ENCODE assay signal across 3 cellular contexts in genomic region chr19:39273859-39274258, GRCh38.
TF ChIP-seq lines count a peak whose summit lies in the region.
"Not testable (repeated sequence)": the region's sequence is repeated elsewhere in the genome, so short reads cannot be mapped to it uniquely, and the experiment has no call there.

No MANE protein-coding gene starts in this region.

TF ChIP-seq in A549, 52 proteins besides CTCF, POLR2A, EP300 and RAD21:
- not testable (repeated sequence) for TF ChIP-seq FOSL2 (IDR thresholded peaks at IDR 0.05)
- peak; percentile 63 for TF ChIP-seq FOSL2 (CRISPR knock-in tag; IDR thresholded peaks at IDR 0.05)

TF ChIP-seq in HEK293, 187 proteins besides CTCF, POLR2A, EP300 and RAD21:
- TF ChIP-seq ZFHX2 (tag by site-specific recombination; conservative IDR thresholded peaks at IDR 0.05) (peak; percentile 26; the same call in 1 of the 2 replicates), GFI1B (tag by site-specific recombination; IDR thresholded peaks at IDR 0.05) (0 out of 2 replicates have a peak, but pooled peaks have one; percentile 16), SP7 (tag by site-specific recombination; IDR thresholded peaks at IDR 0.05) (peak; percentile 46; the same call in 1 of the 2 replicates)

TF ChIP-seq in K562, 482 proteins besides CTCF, POLR2A, EP300 and RAD21:
- TF ChIP-seq KDM1A (IDR thresholded peaks at IDR 0.05), result peak; percentile 26 to 44; a peak in 2 of 4 replicates
- peak; percentile 40; the same call in 1 of the 2 replicates for TF ChIP-seq EGR1 (conservative IDR thresholded peaks at IDR 0.05)
- peak; percentile 54; the same call in 1 of the 2 replicates for TF ChIP-seq ATF3 (IDR thresholded peaks at IDR 0.05)
- TF ChIP-seq ATF3 (CRISPR knock-in tag; conservative IDR thresholded peaks at IDR 0.05), result not testable (repeated sequence)
- 0 out of 2 replicates have a peak, but pooled peaks have one; percentile 13 for TF ChIP-seq DPF2 (IDR thresholded peaks at IDR 0.05)
- peak; percentile 35; the same call in 1 of the 2 replicates for TF ChIP-seq CBFA2T3 (IDR thresholded peaks at IDR 0.05)
